28 cellular contexts compared by ENCODE assay signal in the genomic region with DNA sequence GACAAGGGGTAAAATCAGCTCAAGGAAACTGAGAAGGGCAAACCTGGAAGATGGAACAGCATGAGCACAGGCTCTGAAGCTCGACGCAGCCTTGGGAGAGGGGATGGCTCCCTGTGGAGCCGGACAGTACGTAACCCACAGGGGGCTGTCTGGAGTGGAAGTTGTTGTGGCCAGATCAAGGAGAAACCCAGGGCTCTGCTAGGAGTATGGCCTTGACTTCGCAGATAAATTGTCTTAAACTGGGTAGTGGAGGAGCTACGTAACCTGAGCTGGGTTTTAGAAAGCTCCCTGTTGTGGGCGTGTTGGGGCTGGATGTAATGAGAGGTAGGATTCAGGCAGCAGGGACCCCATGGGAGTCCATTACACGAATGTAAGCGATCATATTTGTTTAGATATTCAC. TPM values are rescaled to one million over a fixed set of nuclear protein-coding genes. Genes with fewer than 3 reads are reported as not detected.
DNase-seq lines count a peak whose midpoint lies in the region; ATAC-seq and TF ChIP-seq lines count a peak whose summit lies in the region.
"Had no signal": no experiment of that assay in that cellular context is flagged by ENCODE, and none has a peak within 500 bp of the region (broad histone marks: within the 10 kb centered on the region; RNA-seq: fewer than 3 reads in every experiment).

No MANE protein-coding gene starts in this region.

- no peak for ATAC-seq in psoas muscle
- ATAC-seq: gastrocnemius medialis, left colon had no signal

- H3K4me3 ChIP-seq in HEK293 (ENCODE audit: low read depth, low read length) = no peak overlapping the region
- no peak overlapping the region for H3K4me3 ChIP-seq in neural progenitor cell
- no peak overlapping the region for H3K4me3 ChIP-seq in psoas muscle
- H3K4me3 ChIP-seq: gastrocnemius medialis had no signal

- intact Hi-C loops in psoas muscle (cut with DNase I) = no loop called here

- H3K4me3 Mint-ChIP-seq in brain (no peak overlapping the region), neural progenitor cell (no peak overlapping the region)
- H3K4me3 Mint-ChIP-seq: CD8-positive, alpha-beta memory T cell; immature natural killer cell; memory B cell; stimulated activated naive CD8-positive, alpha-beta T cell treated with anti-CD3 and anti-CD28 coated beads, Interleukin-15, Interleukin-2, amounts not matched to agents 100 ng/mL and 50 ng/mL, for 24 hours had no signal

- H3K4me2 ChIP-seq in neural progenitor cell = no peak overlapping the region

- H3K36me3 Mint-ChIP-seq in brain (no peaks in the 10 kb centered on the region), neural progenitor cell (no peaks in the 10 kb centered on the region)
- H3K36me3 Mint-ChIP-seq: CD8-positive, alpha-beta memory T cell; immature natural killer cell; memory B cell had no signal

- no peaks in the 10 kb centered on the region for H3F3A ChIP-seq in neural progenitor cell (ENCODE audit: low read depth)

- no peaks in the 10 kb centered on the region for H3K9me3 ChIP-seq in HEK293 (ENCODE audit: control insufficient read depth, insufficient read depth, low read depth, low read length)
- H3K9me3 ChIP-seq in neural progenitor cell (ENCODE audit: low read depth) = no peaks in the 10 kb centered on the region
- H3K9me3 ChIP-seq in psoas muscle = no peaks in the 10 kb centered on the region
- H3K9me3 ChIP-seq: gastrocnemius medialis had no signal

- H4K20me1 ChIP-seq in neural progenitor cell (ENCODE audit: low read depth) = no peaks in the 10 kb centered on the region

- H3K27ac Mint-ChIP-seq in brain = peak overlapping the region in 3 of 5 experiments; percentile 19 to 81 (median 73)
- H3K27ac Mint-ChIP-seq in neural progenitor cell = peak overlapping the region; percentile 74
- H3K27ac Mint-ChIP-seq: CD8-positive, alpha-beta memory T cell; immature natural killer cell; memory B cell; stimulated activated naive CD8-positive, alpha-beta T cell treated with anti-CD3 and anti-CD28 coated beads, Interleukin-15, Interleukin-2, amounts not matched to agents 100 ng/mL and 50 ng/mL, for 24 hours had no signal

- POLR2A ChIA-PET in HEK293 (lab: Yijun Ruan, JAX) = no interaction called here

- H3K27me3 ChIP-seq in neural progenitor cell = no peaks in the 10 kb centered on the region
- H3K27me3 ChIP-seq in psoas muscle (ENCODE audit: insufficient read depth in 3 of 3, low read length in 2 of 3) = no peaks in the 10 kb centered on the region
- H3K27me3 ChIP-seq: gastrocnemius medialis had no signal

- CTCF ChIA-PET in HEK293 (lab: Yijun Ruan, JAX) = interaction anchor here (1.0 to 1.6 kb wide), 3 partner anchors 31 to 355 kb away, joined by 3 to 5 read pairs (median 4); no protein-coding TSS in a partner anchor

- H3K27me3 Mint-ChIP-seq in brain = no peaks in the 10 kb centered on the region
- no peaks in the 10 kb centered on the region for H3K27me3 Mint-ChIP-seq in neural progenitor cell (ENCODE audit: insufficient read depth, low read depth)
- H3K27me3 Mint-ChIP-seq: stimulated activated naive CD8-positive, alpha-beta T cell treated with anti-CD3 and anti-CD28 coated beads, Interleukin-15, Interleukin-2, amounts not matched to agents 100 ng/mL and 50 ng/mL, for 24 hours had no signal

- no peak overlapping the region for H2AFZ ChIP-seq in neural progenitor cell (replicated peaks)

- H3K79me2 ChIP-seq in neural progenitor cell (ENCODE audit: low read depth) = no peaks in the 10 kb centered on the region

- H3K27ac ChIP-seq in HEK293 (ENCODE audit: extremely low read depth, low read depth, low read length) = no peak overlapping the region
- H3K27ac ChIP-seq in neural progenitor cell = no peak overlapping the region
- no peak overlapping the region for H3K27ac ChIP-seq in psoas muscle
- H3K27ac ChIP-seq: gastrocnemius medialis, VCaP had no signal

- TF ChIP-seq CTCF in HEK293 (tag by site-specific recombination; IDR thresholded peaks at IDR 0.05) (no peak), brain (conservative IDR thresholded peaks at IDR 0.05) (no peak), neural progenitor cell (IDR thresholded peaks at IDR 0.05) (no peak), psoas muscle (IDR thresholded peaks at IDR 0.05) (no peak)

- H3K4me1 Mint-ChIP-seq in brain (peaks cover 34% of the 10 kb centered on the region), neural progenitor cell (peaks cover 36% of the 10 kb centered on the region)
- H3K4me1 Mint-ChIP-seq: immature natural killer cell had no signal

- H3K9ac ChIP-seq in neural progenitor cell = no peak overlapping the region

- no peaks in the 10 kb centered on the region for H3K9me3 Mint-ChIP-seq in brain
- H3K9me3 Mint-ChIP-seq in neural progenitor cell = peaks cover 5% of the 10 kb centered on the region
- H3K9me3 Mint-ChIP-seq: CD8-positive, alpha-beta memory T cell; stimulated activated naive CD8-positive, alpha-beta T cell treated with anti-CD3 and anti-CD28 coated beads, Interleukin-15, Interleukin-2, amounts not matched to agents 100 ng/mL and 50 ng/mL, for 24 hours had no signal

- WGBS in psoas muscle, 3 donors = 85 to 86% (median 86%) methylated on average over 9 of the region's 9 CpGs

- peak; percentile 16 for DNase-seq in NCI-H510A treated with DMSO at 0.1 percent for 48 hours (lab: John Stamatoyannopoulos, UW)
- no peak for DNase-seq in NCI-H510A (lab: John Stamatoyannopoulos, UW)
- no peak for DNase-seq in neural progenitor cell (ENCODE audit: low spot score)
- DNase-seq in UCSD-AML1 (lab: John Stamatoyannopoulos, UW; ENCODE audit: unreplicated experiment) = no peak
- no peak for DNase-seq in psoas muscle
- DNase-seq in DMS53 (lab: John Stamatoyannopoulos, UW) = no peak
- DNase-seq: activated CD4-positive, alpha-beta T cell treated with anti-CD3 and anti-CD28 coated beads for 48 hours; activated CD8-positive, alpha-beta memory T cell treated with anti-CD3 and anti-CD28 coated beads for 24 hours; activated effector memory CD4-positive, alpha-beta T cell treated with anti-CD3 and anti-CD28 coated beads, Interleukin-2, amount 50 U/mL, for 16 hours; AML-193; CD8-positive, alpha-beta memory T cell; cerebellar nuclear complex; DMS79; gastrocnemius medialis; GF-D8; hippocampal formation; immature natural killer cell; Karpas-422; left colon; NCI-H446 treated with DMSO at 0.1 percent for 48 hours; NK-92 treated with Interleukin-12 subunit alpha and Interleukin-12 subunit beta, amount 100 ng/mL, for 24 hours; nucleus accumbens; SHP77 had no signal

- H3K4me1 ChIP-seq in HEK293 (ENCODE audit: control insufficient read depth, insufficient read depth, low read length) = peaks cover 7% of the 10 kb centered on the region; the same call in 1 of the 2 replicates
- H3K4me1 ChIP-seq in neural progenitor cell = peaks cover 7% of the 10 kb centered on the region
- H3K4me1 ChIP-seq in psoas muscle = peaks cover 21% of the 10 kb centered on the region

- H3K36me3 ChIP-seq in HEK293 (ENCODE audit: control insufficient read depth in 2 of 2, insufficient read depth in 1 of 2, low read length in 2 of 2) (no peaks in the 10 kb centered on the region), neural progenitor cell (no peaks in the 10 kb centered on the region), psoas muscle (ENCODE audit: insufficient read depth in 1 of 2, low read depth in 1 of 2) (no peaks in the 10 kb centered on the region)
- H3K36me3 ChIP-seq: gastrocnemius medialis had no signal

TF ChIP-seq in HEK293, 187 proteins besides CTCF, POLR2A, EP300 and RAD21 (continues in another document):
- TF ChIP-seq ZNF394 (tag by site-specific recombination; IDR thresholded peaks at IDR 0.05; ENCODE audit: borderline replicate concordance) = no peak
- no peak for TF ChIP-seq ZNF555 (tag by site-specific recombination; conservative IDR thresholded peaks at IDR 0.05)
- TF ChIP-seq ZNF202 (tag by site-specific recombination; IDR thresholded peaks at IDR 0.05; ENCODE audit: borderline replicate concordance) = no peak
- TF ChIP-seq, protein P1, sequence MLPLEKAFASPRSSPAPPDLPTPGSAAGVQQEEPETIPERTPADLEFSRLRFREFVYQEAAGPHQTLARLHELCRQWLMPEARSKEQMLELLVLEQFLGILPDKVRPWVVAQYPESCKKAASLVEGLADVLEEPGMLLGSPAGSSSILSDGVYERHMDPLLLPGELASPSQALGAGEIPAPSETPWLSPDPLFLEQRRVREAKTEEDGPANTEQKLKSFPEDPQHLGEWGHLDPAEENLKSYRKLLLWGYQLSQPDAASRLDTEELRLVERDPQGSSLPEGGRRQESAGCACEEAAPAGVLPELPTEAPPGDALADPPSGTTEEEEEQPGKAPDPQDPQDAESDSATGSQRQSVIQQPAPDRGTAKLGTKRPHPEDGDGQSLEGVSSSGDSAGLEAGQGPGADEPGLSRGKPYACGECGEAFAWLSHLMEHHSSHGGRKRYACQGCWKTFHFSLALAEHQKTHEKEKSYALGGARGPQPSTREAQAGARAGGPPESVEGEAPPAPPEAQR (tag by site-specific recombination; IDR thresholded peaks at IDR 0.05) = no peak
- no peak for TF ChIP-seq ZNF248 (tag by site-specific recombination; IDR thresholded peaks at IDR 0.05)
- no peak for TF ChIP-seq ZNF184 (tag by site-specific recombination; IDR thresholded peaks at IDR 0.05)
- TF ChIP-seq, protein P2, sequence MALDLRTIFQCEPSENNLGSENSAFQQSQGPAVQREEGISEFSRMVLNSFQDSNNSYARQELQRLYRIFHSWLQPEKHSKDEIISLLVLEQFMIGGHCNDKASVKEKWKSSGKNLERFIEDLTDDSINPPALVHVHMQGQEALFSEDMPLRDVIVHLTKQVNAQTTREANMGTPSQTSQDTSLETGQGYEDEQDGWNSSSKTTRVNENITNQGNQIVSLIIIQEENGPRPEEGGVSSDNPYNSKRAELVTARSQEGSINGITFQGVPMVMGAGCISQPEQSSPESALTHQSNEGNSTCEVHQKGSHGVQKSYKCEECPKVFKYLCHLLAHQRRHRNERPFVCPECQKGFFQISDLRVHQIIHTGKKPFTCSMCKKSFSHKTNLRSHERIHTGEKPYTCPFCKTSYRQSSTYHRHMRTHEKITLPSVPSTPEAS (tag by site-specific recombination; IDR thresholded peaks at IDR 0.05) = no peak
- TF ChIP-seq ZBTB48 (tag by site-specific recombination; IDR thresholded peaks at IDR 0.05) = no peak
- peak; percentile 58 for TF ChIP-seq EGR2 (tag by site-specific recombination; IDR thresholded peaks at IDR 0.05; ENCODE audit: low read depth)
- TF ChIP-seq ZFHX2 (tag by site-specific recombination; conservative IDR thresholded peaks at IDR 0.05) = peak; percentile 60
- TF ChIP-seq HOXC10 (CRISPR knock-in tag; IDR thresholded peaks at IDR 0.05) = no peak
- TF ChIP-seq KLF7 (tag by site-specific recombination; IDR thresholded peaks at IDR 0.05; ENCODE audit: borderline replicate concordance) = no peak
- TF ChIP-seq ZNF560 (tag by site-specific recombination; IDR thresholded peaks at IDR 0.05; ENCODE audit: borderline replicate concordance) = no peak
- peak; percentile 62 for TF ChIP-seq ZNF341 (tag by site-specific recombination; IDR thresholded peaks at IDR 0.05; ENCODE audit: low read depth)

RNA-seq across cellular contexts. Expression of a gene that starts 25.5 kb away (rescaled TPM):
- polyA plus RNA-seq in brain (ENCODE audit: insufficient read depth, low read depth, low replicate concordance) (5.6 TPM), psoas muscle (10 to 100 TPM in 1 of 3 donors, 1 to 10 TPM in 1, under 1 TPM in 1; 0.72 to 10.8 (median 8.0) TPM)
- total RNA-seq in neural progenitor cell (ENCODE audit: low replicate concordance) (21.8 and 22.0 TPM in 2 replicates), psoas muscle (10 to 100 TPM in 2 of 4 donors, 1 to 10 TPM in 2; 6.0 to 19.1 (median 10.0) TPM)
